12 cellular contexts compared by ENCODE assay signal in the genomic region with DNA sequence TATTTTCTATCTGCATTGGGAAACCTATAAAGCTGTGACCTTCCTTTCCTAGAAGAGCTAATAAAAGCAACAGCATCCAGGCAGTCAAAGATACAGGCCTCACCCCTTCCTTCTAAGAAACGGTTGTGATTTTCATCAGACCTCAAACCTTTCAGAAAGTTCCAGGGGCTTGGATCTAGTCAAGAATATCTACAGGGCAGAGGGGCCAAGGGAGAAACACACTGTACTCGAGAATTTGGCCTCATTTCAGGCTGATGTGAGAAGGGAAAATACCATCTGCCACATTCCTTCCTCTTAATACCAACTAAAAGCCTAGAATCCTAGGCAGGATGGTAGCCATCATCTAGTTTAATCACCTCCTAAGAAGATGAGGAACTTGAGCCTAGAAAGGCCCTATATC. TPM values are rescaled to one million over a fixed set of nuclear protein-coding genes. Genes with fewer than 3 reads are reported as not detected.
DNase-seq lines count a peak whose midpoint lies in the region; ATAC-seq and TF ChIP-seq lines count a peak whose summit lies in the region.
"Had no signal": no experiment of that assay in that cellular context is flagged by ENCODE, and none has a peak within 500 bp of the region (broad histone marks: within the 10 kb centered on the region; RNA-seq: fewer than 3 reads in every experiment).

No MANE protein-coding gene starts in this region.

- WGBS in neuronal stem cell (ENCODE audit: extremely low coverage in 2 of 2, insufficient read length in 2 of 2, insufficient replicate concordance in 1 of 2), 2 donors: no CpG with 5 or more reads among the region's 2 CpGs

- no peak overlapping the region for H2BK5ac ChIP-seq in neuronal stem cell (ENCODE audit: low read length)

- H3K9ac ChIP-seq in neuronal stem cell (ENCODE audit: low read depth, low read length, poor library complexity): no peak overlapping the region
- H3K9ac ChIP-seq: BLaER1 had no signal

- POLR2A ChIA-PET in CD4-positive, alpha-beta T cell (lab: Charles Lee): interaction anchor here (1.2 kb wide), 2 partner anchors 24 to 30 kb away, joined by 4 to 5 read pairs; partner anchors contain the start of gene BCL6
- POLR2A ChIA-PET in CD8-positive, alpha-beta T cell (lab: Charles Lee): interaction anchor here (0.9 kb wide), 1 partner anchor 10 kb away, joined by 3 read pairs; no protein-coding TSS in a partner anchor

- H3K9me3 Mint-ChIP-seq in CD4-positive, alpha-beta T cell: no peaks in the 10 kb centered on the region
- no peaks in the 10 kb centered on the region for H3K9me3 Mint-ChIP-seq in activated naive CD8-positive, alpha-beta T cell treated with anti-CD3 and anti-CD28 coated beads for 36 hours
- H3K9me3 Mint-ChIP-seq in CD8-positive, alpha-beta T cell: no peaks in the 10 kb centered on the region

- no peak overlapping the region for H4K91ac ChIP-seq in neuronal stem cell (ENCODE audit: low read depth, low read length, poor library complexity)

- no peak overlapping the region for H3K4ac ChIP-seq in neuronal stem cell (ENCODE audit: low read length)

- H3K14ac ChIP-seq in neuronal stem cell (ENCODE audit: low read length): no peak overlapping the region

- no peak overlapping the region for H3K23ac ChIP-seq in neuronal stem cell (ENCODE audit: low read depth, low read length, poor library complexity)

- H2BK12ac ChIP-seq in neuronal stem cell (ENCODE audit: low read length): no peak overlapping the region

- DNase-seq in CD4-positive, alpha-beta T cell: no peak
- DNase-seq in activated naive CD8-positive, alpha-beta T cell treated with anti-CD3 and anti-CD28 coated beads for 36 hours: no peak
- DNase-seq in activated CD8-positive, alpha-beta memory T cell treated with anti-CD3 and anti-CD28 coated beads, Interleukin-2, amount 50 U/mL, for 48 hours: no peak
- DNase-seq in CD8-positive, alpha-beta T cell: no peak
- no peak for DNase-seq in neuronal stem cell (ENCODE audit: low spot score)
- DNase-seq: kidney glomerular epithelial cell, NCI-H774, Right ventricle myocardium superior had no signal

- H3K4me1 Mint-ChIP-seq in CD4-positive, alpha-beta T cell (ENCODE audit: low read depth): peaks cover 35% of the 10 kb centered on the region
- H3K4me1 Mint-ChIP-seq in activated naive CD8-positive, alpha-beta T cell treated with anti-CD3 and anti-CD28 coated beads for 36 hours: peaks cover 34% of the 10 kb centered on the region
- H3K4me1 Mint-ChIP-seq in CD8-positive, alpha-beta T cell (ENCODE audit: low read depth): peaks cover 12% of the 10 kb centered on the region

- ATAC-seq in CD4-positive, alpha-beta T cell (ENCODE audit: poor library complexity): no peak
- ATAC-seq in GM19395 (IDR thresholded peaks at IDR 0.05; ENCODE audit: unreplicated experiment) (peak; percentile 4), HG03432 (IDR thresholded peaks at IDR 0.05; ENCODE audit: unreplicated experiment) (peak; percentile 23), HG03025 (IDR thresholded peaks at IDR 0.05; ENCODE audit: low FRiP score, unreplicated experiment) (no peak)
- no peak for ATAC-seq in CD8-positive, alpha-beta T cell

- peaks cover 10% of the 10 kb centered on the region for H3K4me1 ChIP-seq in CD8-positive, alpha-beta T cell (ENCODE audit: insufficient read depth, low read length)
- H3K4me1 ChIP-seq in neuronal stem cell (ENCODE audit: control insufficient read depth in 2 of 2, insufficient read depth in 1 of 2, low read depth in 1 of 2, low read length in 2 of 2): no peaks in the 10 kb centered on the region

- intact Hi-C loops in CD4-positive, alpha-beta T cell (cut with DNase I, micrococcal nuclease): no loop called here
- intact Hi-C loops in CD8-positive, alpha-beta T cell (cut with DNase I, micrococcal nuclease): no loop called here

- CTCF ChIA-PET in CD4-positive, alpha-beta T cell (lab: Charles Lee): interaction anchor here (1.4 kb wide), 1 partner anchor 22 kb away, joined by 4 read pairs; no protein-coding TSS in a partner anchor
- CTCF ChIA-PET in CD8-positive, alpha-beta T cell (lab: Charles Lee): interaction anchor here (1.1 kb wide), 1 partner anchor 979 kb away, joined by 3 read pairs; no protein-coding TSS in a partner anchor

- H2AFZ ChIP-seq in neuronal stem cell (ENCODE audit: low read length): no peak overlapping the region

- no peak overlapping the region for H3K27ac ChIP-seq in CD4-positive, alpha-beta T cell (ENCODE audit: low read depth, low read length)
- no peak overlapping the region for H3K27ac ChIP-seq in CD8-positive, alpha-beta T cell (ENCODE audit: low read depth, low read length)
- no peak overlapping the region for H3K27ac ChIP-seq in neuronal stem cell (replicated peaks; ENCODE audit: low read length)
- H3K27ac ChIP-seq: BLaER1 had no signal

- no peak overlapping the region for H4K8ac ChIP-seq in neuronal stem cell (ENCODE audit: low read depth, low read length)

- no peak for TF ChIP-seq CTCF in CD4-positive, alpha-beta T cell (IDR thresholded peaks at IDR 0.05)
- no peak for TF ChIP-seq CTCF in CD8-positive, alpha-beta T cell (IDR thresholded peaks at IDR 0.05)

- H3K4me3 Mint-ChIP-seq in CD4-positive, alpha-beta T cell: no peak overlapping the region
- H3K4me3 Mint-ChIP-seq in activated naive CD8-positive, alpha-beta T cell treated with anti-CD3 and anti-CD28 coated beads for 36 hours: no peak overlapping the region
- no peak overlapping the region for H3K4me3 Mint-ChIP-seq in CD8-positive, alpha-beta T cell

- no peaks in the 10 kb centered on the region for H3K79me1 ChIP-seq in neuronal stem cell (ENCODE audit: low read depth, low read length)

- no peaks in the 10 kb centered on the region for H3K27me3 ChIP-seq in CD4-positive, alpha-beta T cell (ENCODE audit: control insufficient read depth, insufficient read depth, low read length)
- H3K27me3 ChIP-seq in CD8-positive, alpha-beta T cell (ENCODE audit: insufficient read depth, low read length): no peaks in the 10 kb centered on the region
- H3K27me3 ChIP-seq in neuronal stem cell (ENCODE audit: control insufficient read depth in 3 of 3, insufficient read depth in 3 of 3, low read depth in 1 of 3, low read length in 3 of 3): peaks cover 0 to 6% (median 0%) of the 10 kb centered on the region in 3 experiments
- H3K27me3 ChIP-seq: BLaER1 had no signal

- no peaks in the 10 kb centered on the region for H3K27me3 Mint-ChIP-seq in CD4-positive, alpha-beta T cell
- H3K27me3 Mint-ChIP-seq in activated naive CD8-positive, alpha-beta T cell treated with anti-CD3 and anti-CD28 coated beads for 36 hours: no peaks in the 10 kb centered on the region
- H3K27me3 Mint-ChIP-seq in CD8-positive, alpha-beta T cell (ENCODE audit: low read depth): no peaks in the 10 kb centered on the region

- H2AK5ac ChIP-seq in neuronal stem cell (ENCODE audit: low read depth, low read length): no peak overlapping the region

- H3K4me2 ChIP-seq in neuronal stem cell (ENCODE audit: insufficient read depth, low read length, poor library complexity, severe bottlenecking): no peak overlapping the region
- H3K4me2 ChIP-seq: BLaER1 had no signal

- no peaks in the 10 kb centered on the region for H3K9me3 ChIP-seq in CD4-positive, alpha-beta T cell (ENCODE audit: control insufficient read depth, low read length)
- H3K9me3 ChIP-seq in CD8-positive, alpha-beta T cell (ENCODE audit: low read length): no peaks in the 10 kb centered on the region
- no peaks in the 10 kb centered on the region for H3K9me3 ChIP-seq in neuronal stem cell (replicated peaks in 1 of 2; ENCODE audit: control insufficient read depth in 2 of 2, insufficient read depth in 1 of 2, low read depth in 1 of 2, low read length in 2 of 2)
- H3K9me3 ChIP-seq: BLaER1 had no signal

- H3K36me3 ChIP-seq in CD8-positive, alpha-beta T cell (ENCODE audit: insufficient read depth, low read length): no peaks in the 10 kb centered on the region
- H3K36me3 ChIP-seq in neuronal stem cell (replicated peaks in 1 of 2; ENCODE audit: control insufficient read depth in 2 of 2, insufficient read depth in 2 of 2, low read length in 2 of 2): no peaks in the 10 kb centered on the region
- H3K36me3 ChIP-seq: BLaER1 had no signal

- H2BK120ac ChIP-seq in neuronal stem cell (ENCODE audit: low read depth, low read length): no peak overlapping the region

- H3K18ac ChIP-seq in neuronal stem cell (ENCODE audit: low read length): no peak overlapping the region

- no peaks in the 10 kb centered on the region for H3K36me3 Mint-ChIP-seq in CD4-positive, alpha-beta T cell (ENCODE audit: low read depth)
- H3K36me3 Mint-ChIP-seq in activated naive CD8-positive, alpha-beta T cell treated with anti-CD3 and anti-CD28 coated beads for 36 hours: no peaks in the 10 kb centered on the region
- no peaks in the 10 kb centered on the region for H3K36me3 Mint-ChIP-seq in CD8-positive, alpha-beta T cell

- H3K27ac Mint-ChIP-seq in CD4-positive, alpha-beta T cell: peak overlapping the region; percentile 65
- peak overlapping the region; percentile 85 for H3K27ac Mint-ChIP-seq in activated naive CD8-positive, alpha-beta T cell treated with anti-CD3 and anti-CD28 coated beads for 36 hours
- no peak overlapping the region for H3K27ac Mint-ChIP-seq in CD8-positive, alpha-beta T cell

- no peak overlapping the region for H2BK15ac ChIP-seq in neuronal stem cell (ENCODE audit: low read length)

- H3K4me3 ChIP-seq in CD8-positive, alpha-beta T cell (ENCODE audit: low read depth, low read length): no peak overlapping the region
- H3K4me3 ChIP-seq in neuronal stem cell (ENCODE audit: low read length in 2 of 2): no peak overlapping the region
- H3K4me3 ChIP-seq: BLaER1 had no signal

RNA-seq across cellular contexts. Expression of gene BCL6, which starts 24.5 kb away (rescaled TPM):
- 10 to 100 TPM; 76.6 to 79.6 TPM for total RNA-seq in CD4-positive, alpha-beta T cell
- total RNA-seq in activated naive CD8-positive, alpha-beta T cell treated with anti-CD3 and anti-CD28 coated beads for 36 hours: 1 to 10 TPM; 8.0 to 8.9 TPM
- 10 to 100 TPM; 89.2 to 93.1 TPM for total RNA-seq in CD8-positive, alpha-beta T cell
- 12.1 TPM for polyA plus RNA-seq in neuronal stem cell (2013, experiment 1 of 2)
- 12.1 TPM for polyA plus RNA-seq in neuronal stem cell (2013, experiment 2 of 2)

Comparison
In these comparisons a context has a peak if more than half of its experiments do, and no peak if none do; other contexts are left out.
1. ATAC-seq: peak in GM19395 (single experiment) and HG03432 (single experiment); none in CD4-positive, alpha-beta T cell (single experiment), HG03025 (single experiment) and CD8-positive, alpha-beta T cell (single experiment).
2. RNA of gene BCL6, which starts 24.5 kb away (total RNA-seq): 89.2 to 93.1 TPM in CD8-positive, alpha-beta T cell and 76.6 to 79.6 TPM in CD4-positive, alpha-beta T cell; 8.0 to 8.9 TPM in activated naive CD8-positive, alpha-beta T cell treated with anti-CD3 and anti-CD28 coated beads for 36 hours; every median in the first group is over 4 times any median in the second.